8 cellular contexts compared by ENCODE assay signal in genomic region chr10:97196213-97197029, GRCh38. TPM values are rescaled to one million over a fixed set of nuclear protein-coding genes. Genes with fewer than 3 reads are reported as not detected.
DNase-seq lines count a peak whose midpoint lies in the region; ATAC-seq and TF ChIP-seq lines count a peak whose summit lies in the region.

No MANE protein-coding gene starts in this region.

- POLR2A ChIA-PET in Panc1 (lab: Charles Lee): interaction anchor here (0.6 kb wide), 2 partner anchors 11 to 1956 kb away, joined by 3 read pairs; no protein-coding TSS in a partner anchor

- H3K27me3 ChIP-seq in Panc1 (ENCODE audit: control insufficient read depth, insufficient read depth, low read length): no peaks in the 10 kb centered on the region

- peaks cover 46% of the 10 kb centered on the region for H3K27me3 Mint-ChIP-seq in activated T-cell treated with anti-CD3 and anti-CD28 coated beads, Interleukin-2, amount 50 U/mL, for 72 hours (ENCODE audit: low read depth)
- H3K27me3 Mint-ChIP-seq in nephron progenitor cell (ENCODE audit: low read depth, poor library complexity): peaks cover 17% of the 10 kb centered on the region
- H3K27me3 Mint-ChIP-seq in stimulated activated naive CD8-positive, alpha-beta T cell treated with anti-CD3 and anti-CD28 coated beads, Interleukin-15, Interleukin-2, amounts not matched to agents 100 ng/mL and 50 ng/mL, for 24 hours: peaks cover 55% of the 10 kb centered on the region

- H3K36me3 ChIP-seq in Panc1 (ENCODE audit: control insufficient read depth, insufficient read depth, low read length): no peaks in the 10 kb centered on the region

- H3K4me3 ChIP-seq in Panc1 (ENCODE audit: low read depth in 2 of 2, low read length in 2 of 2): peak overlapping the region; percentile 47 to 74

- in situ Hi-C loops in Panc1 (cut with HindIII; ENCODE audit: low pct_unique_long_range_greater_than_20kb, low sequenced_read_pairs): no loop called here

- intact Hi-C loops in Panc1 (cut with micrococcal nuclease; ENCODE audit: unreplicated experiment): no loop called here

- no peaks in the 10 kb centered on the region for H3K9me3 ChIP-seq in Panc1 (ENCODE audit: control insufficient read depth, insufficient read depth, low read depth, low read length)

- peaks cover 13% of the 10 kb centered on the region for H3K4me1 Mint-ChIP-seq in activated T-cell treated with anti-CD3 and anti-CD28 coated beads, Interleukin-2, amount 50 U/mL, for 72 hours (ENCODE audit: low read depth)
- peaks cover 64% of the 10 kb centered on the region for H3K4me1 Mint-ChIP-seq in nephron progenitor cell
- H3K4me1 Mint-ChIP-seq in stimulated activated naive CD8-positive, alpha-beta T cell treated with anti-CD3 and anti-CD28 coated beads, Interleukin-15, Interleukin-2, amounts not matched to agents 100 ng/mL and 50 ng/mL, for 24 hours (ENCODE audit: low read depth): peaks cover 10% of the 10 kb centered on the region

- CTCF ChIA-PET in Panc1 (lab: Charles Lee): interaction anchor here (0.5 to 1.9 kb wide), 12 partner anchors 14 to 122 kb away, joined by 3 to 6 read pairs (median 4); no protein-coding TSS in a partner anchor

- H3K4me3 Mint-ChIP-seq in activated T-cell treated with anti-CD3 and anti-CD28 coated beads, Interleukin-2, amount 50 U/mL, for 72 hours: peak overlapping the region; percentile 79 to 86
- peak overlapping the region; percentile 77 for H3K4me3 Mint-ChIP-seq in nephron progenitor cell
- peak overlapping the region; percentile 70 for H3K4me3 Mint-ChIP-seq in stimulated activated naive CD8-positive, alpha-beta T cell treated with anti-CD3 and anti-CD28 coated beads, Interleukin-15, Interleukin-2, amounts not matched to agents 100 ng/mL and 50 ng/mL, for 24 hours

- peak overlapping the region; percentile 64 for H3K27ac ChIP-seq in Panc1 (ENCODE audit: low read length)

- TF ChIP-seq CTCF in Panc1 (IDR thresholded peaks at IDR 0.05): peak; percentile 95
- TF ChIP-seq CTCF in nephron progenitor cell (IDR thresholded peaks at IDR 0.05): peak; percentile 80

- peaks cover 12% of the 10 kb centered on the region; the same call in 1 of the 2 replicates for H3K4me1 ChIP-seq in Panc1 (ENCODE audit: control insufficient read depth, insufficient read depth, low read length)

- H3K9me3 Mint-ChIP-seq in activated T-cell treated with anti-CD3 and anti-CD28 coated beads, Interleukin-2, amount 50 U/mL, for 72 hours: no peaks in the 10 kb centered on the region
- H3K9me3 Mint-ChIP-seq in nephron progenitor cell: peaks cover under 1% of the 10 kb centered on the region
- no peaks in the 10 kb centered on the region for H3K9me3 Mint-ChIP-seq in stimulated activated naive CD8-positive, alpha-beta T cell treated with anti-CD3 and anti-CD28 coated beads, Interleukin-15, Interleukin-2, amounts not matched to agents 100 ng/mL and 50 ng/mL, for 24 hours

- DNase-seq in NCI-H1417 (lab: John Stamatoyannopoulos, UW) (peak; percentile 67 to 87 (median 77)), NCI-H1417 treated with DMSO at 0.1 percent for 48 hours (lab: John Stamatoyannopoulos, UW) (no peak), HT-29 (ENCODE audit: low spot score) (peak; percentile 63), Panc1 (ENCODE audit: low read depth, low spot score) (peak; percentile 36), fibroblast of peridontal ligament (ENCODE audit: extremely low read depth) (peak; percentile 51), nephron progenitor cell (peak; percentile 82)
- DNase-seq in activated T-cell treated with anti-CD3 and anti-CD28 coated beads, Interleukin-2, amount 50 U/mL, for 72 hours: peak; percentile 69 to 76

- BruUV-seq in Panc1 (replicated peaks; lab: Mats Ljungman, UMichigan): no TSS peak

- no peak overlapping the region for H3K27ac Mint-ChIP-seq in activated T-cell treated with anti-CD3 and anti-CD28 coated beads, Interleukin-2, amount 50 U/mL, for 72 hours
- no peak overlapping the region for H3K27ac Mint-ChIP-seq in nephron progenitor cell
- no peak overlapping the region for H3K27ac Mint-ChIP-seq in stimulated activated naive CD8-positive, alpha-beta T cell treated with anti-CD3 and anti-CD28 coated beads, Interleukin-15, Interleukin-2, amounts not matched to agents 100 ng/mL and 50 ng/mL, for 24 hours

- no peaks in the 10 kb centered on the region for H3K36me3 Mint-ChIP-seq in activated T-cell treated with anti-CD3 and anti-CD28 coated beads, Interleukin-2, amount 50 U/mL, for 72 hours (ENCODE audit: insufficient read depth in 2 of 2)
- H3K36me3 Mint-ChIP-seq in nephron progenitor cell (ENCODE audit: low read depth): no peaks in the 10 kb centered on the region
- H3K36me3 Mint-ChIP-seq in stimulated activated naive CD8-positive, alpha-beta T cell treated with anti-CD3 and anti-CD28 coated beads, Interleukin-15, Interleukin-2, amounts not matched to agents 100 ng/mL and 50 ng/mL, for 24 hours (ENCODE audit: low read depth): no peaks in the 10 kb centered on the region

- ATAC-seq in Panc1: peak; percentile 94
- peak; percentile 92 to 93 for ATAC-seq in activated T-cell treated with anti-CD3 and anti-CD28 coated beads, Interleukin-2, amount 50 U/mL, for 72 hours (replicated peaks in 1 of 2)

RNA-seq across cellular contexts. Expression of gene SLIT1, which starts 10.7 kb away (rescaled TPM):
- total RNA-seq in HT-29 (2014; rRNA removed; shearing (Covaris generic)): under 0.01 TPM in 1 of 2 replicates, not detected in the other
- total RNA-seq in Panc1 (2021; ENCODE audit: unreplicated experiment): 2.6 TPM
- polyA plus RNA-seq in Panc1 (2012; ENCODE audit: insufficient read length): 4.9 TPM
- 1 to 10 TPM in 1 of 2 donors, under 1 TPM in 1; 0.65 to 1.3 TPM for total RNA-seq in activated T-cell treated with anti-CD3 and anti-CD28 coated beads, Interleukin-2, amount 50 U/mL, for 72 hours
